In the genomic region with DNA sequence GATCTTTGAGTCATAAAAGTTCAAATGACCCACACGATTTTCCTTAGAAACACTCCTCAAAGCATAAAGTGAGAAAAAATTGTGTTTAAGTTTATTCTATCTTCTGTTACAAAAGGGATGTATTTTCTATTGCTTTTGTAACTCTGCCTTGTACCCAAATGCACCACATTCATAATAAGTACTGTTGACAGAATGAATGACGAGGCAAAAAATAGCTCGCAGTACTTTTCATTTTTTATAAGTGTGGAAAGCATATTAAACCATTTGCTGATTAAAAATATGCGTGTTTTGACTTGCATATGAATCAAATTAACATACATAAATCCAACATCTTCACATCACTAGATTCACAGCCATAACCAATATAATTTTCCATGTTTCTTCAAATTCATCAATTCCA, we compare ENCODE assay signal across 8 cellular contexts.
"Had no signal": no experiment of that assay in that cellular context is flagged by ENCODE, and none has a peak within 500 bp of the region (broad histone marks: within the 10 kb centered on the region; RNA-seq: fewer than 3 reads in every experiment).

No MANE protein-coding gene starts in this region.

- ATAC-seq: GM12878 had no signal

- H3K4me3 ChIP-seq: GM12878 had no signal

- FAIRE-seq: G401.6, GM12878, GM12891, GM12892, GM18507, GM19239 had no signal

- DNase-seq: GDM1, GF-D8 had no signal
